In genomic region chr20:25304025-25304549, GRCh38 we compare ENCODE assay signal across 18 cellular contexts. TPM values are rescaled to one million over a fixed set of nuclear protein-coding genes. Genes with fewer than 3 reads are reported as not detected.
DNase-seq lines count a peak whose midpoint lies in the region; ATAC-seq, FAIRE-seq and TF ChIP-seq lines count a peak whose summit lies in the region.
"Had no signal": no experiment of that assay in that cellular context is flagged by ENCODE, and none has a peak within 500 bp of the region (broad histone marks: within the 10 kb centered on the region; RNA-seq: fewer than 3 reads in every experiment).

No MANE protein-coding gene starts in this region.

- H4K20me1 ChIP-seq in HepG2 (ENCODE audit: insufficient read depth, low read length) (no peaks in the 10 kb centered on the region), GM12878 (ENCODE audit: control insufficient read depth, insufficient read depth) (no peaks in the 10 kb centered on the region)

- no peaks in the 10 kb centered on the region for H3K9me3 Mint-ChIP-seq in activated naive CD4-positive, alpha-beta T cell treated with anti-CD3 and anti-CD28 coated beads, Interleukin-2, amount 50 U/mL, for 72 hours

- H3K9me3 ChIP-seq in HepG2 (ENCODE audit: low read length): no peaks in the 10 kb centered on the region
- no peaks in the 10 kb centered on the region for H3K9me3 ChIP-seq in right lobe of liver
- no peaks in the 10 kb centered on the region for H3K9me3 ChIP-seq in GM12878 (replicated peaks; ENCODE audit: control insufficient read depth, insufficient read depth, low read length)
- H3K9me3 ChIP-seq: BLaER1 treated with 17β-estradiol and CSF1 and Interleukin-3, amounts not matched to agents 10 nM and 100 nM had no signal

- TF ChIP-seq POLR2A in HepG2 (IDR thresholded peaks at IDR 0.05; ENCODE audit: insufficient read depth in 1 of 2, low read depth in 2 of 2, low read length in 2 of 2) (no peak), right lobe of liver (IDR thresholded peaks at IDR 0.05) (no peak), GM12878 (IDR thresholded peaks at IDR 0.05; ENCODE audit: low read depth, low read length) (no peak)

- H3K4me2 ChIP-seq in HepG2 (ENCODE audit: low read depth, low read length): no peak overlapping the region
- H3K4me2 ChIP-seq in GM12878 (ENCODE audit: control insufficient read depth, insufficient read depth): no peak overlapping the region
- H3K4me2 ChIP-seq: BLaER1 treated with 17β-estradiol and CSF1 and Interleukin-3, amounts not matched to agents 10 nM and 100 nM had no signal

- in situ Hi-C loops in HepG2 (cut with HindIII; ENCODE audit: extremely low pct_ligation_motif_present, low pct_unique_long_range_greater_than_20kb): loop anchor here (25.0 kb wide), 1 partner anchor 358 kb away; no protein-coding TSS in a partner anchor
- in situ Hi-C loops in GM12878 (cut with MboI): no loop called here

- no TSS peak for BruUV-seq in HepG2 (replicated peaks; lab: Mats Ljungman, UMichigan)
- TSS peak; percentile 38 for BruUV-seq in GM12878 (replicated peaks; lab: Mats Ljungman, UMichigan)

- no peaks in the 10 kb centered on the region for H3K79me2 ChIP-seq in HepG2 (ENCODE audit: insufficient read depth, low read length)
- H3K79me2 ChIP-seq in GM12878 (ENCODE audit: control insufficient read depth, insufficient read depth, low read length): no peaks in the 10 kb centered on the region

- H3K4me1 ChIP-seq in HepG2 (ENCODE audit: insufficient read depth, low read length) (peaks cover 23% of the 10 kb centered on the region), right lobe of liver (peaks cover 0 to 9% (median 0%) of the 10 kb centered on the region in 4 donors), GM12878 (ENCODE audit: control insufficient read depth, insufficient read depth, low read length) (peaks cover 11% of the 10 kb centered on the region; the same call in 1 of the 2 replicates)

- RAD21 ChIA-PET in GM12878 (lab: Charles Lee; ENCODE audit: unreplicated experiment): interaction anchor here (1.6 kb wide), 1 partner anchor 95 kb away, joined by 7 read pairs; no protein-coding TSS in a partner anchor

- SMC1A ChIA-PET in GM12878 (lab: Charles Lee; ENCODE audit: uncharacterized antibody, unreplicated experiment): interaction anchor here (1.1 kb wide), 1 partner anchor 94 kb away, joined by 3 read pairs; no protein-coding TSS in a partner anchor

- TF ChIP-seq EP300 in HepG2 (IDR thresholded peaks at IDR 0.05; ENCODE audit: low read depth in 2 of 2, low read length in 2 of 2) (no peak), HepG2 (CRISPR knock-in tag; IDR thresholded peaks at IDR 0.05; ENCODE audit: borderline replicate concordance) (no peak), GM12878 (IDR thresholded peaks at IDR 0.05; ENCODE audit: borderline replicate concordance in 1 of 2, control insufficient read depth in 1 of 2, low read depth in 2 of 2, low read length in 2 of 2) (no peak)

- TF ChIP-seq RAD21 in HepG2 (CRISPR knock-in tag; IDR thresholded peaks at IDR 0.05) (no peak), GM12878 (IDR thresholded peaks at IDR 0.05; ENCODE audit: insufficient read depth, low read depth, low read length) (no peak)

- POLR2A ChIA-PET in HepG2 (lab: Yijun Ruan, JAX): no interaction called here
- POLR2A ChIA-PET in GM12878 (lab: Charles Lee): interaction anchor here (0.5 kb wide), 1 partner anchor 115 kb away, joined by 5 read pairs; no protein-coding TSS in a partner anchor

- H3K36me3 ChIP-seq in HepG2 (replicated peaks in 1 of 2; ENCODE audit: control insufficient read depth in 1 of 2, insufficient read depth in 2 of 2, low read length in 2 of 2) (peaks cover 31 to 34% of the 10 kb centered on the region in 2 experiments), right lobe of liver (peaks cover 0 to 3% (median 0%) of the 10 kb centered on the region in 4 donors), GM12878 (ENCODE audit: control insufficient read depth in 2 of 2, insufficient read depth in 2 of 2, low read length in 1 of 2) (peaks cover 12 to 27% of the 10 kb centered on the region in 2 experiments; a peak in 3 of 4 replicates), H7 (replicated peaks; ENCODE audit: control insufficient read depth, insufficient read depth, low read length) (peaks cover 12% of the 10 kb centered on the region)

- H2AFZ ChIP-seq in HepG2 (ENCODE audit: low read length) (no peak overlapping the region), GM12878 (ENCODE audit: control insufficient read depth, low read depth, low read length) (no peak overlapping the region)

- no peak overlapping the region for H3K9ac ChIP-seq in HepG2 (ENCODE audit: insufficient read depth, low read depth, low read length)
- no peak overlapping the region for H3K9ac ChIP-seq in GM12878 (ENCODE audit: control insufficient read depth, insufficient read depth, low read length)
- H3K9ac ChIP-seq: BLaER1 treated with 17β-estradiol and CSF1 and Interleukin-3, amounts not matched to agents 10 nM and 100 nM had no signal

- CTCF ChIA-PET in HepG2 (lab: Yijun Ruan, JAX; ENCODE audit: low intra/inter-chr PET ratio, low total read pairs): interaction anchor here (1.5 kb wide), 1 partner anchor 95 kb away, joined by 3 read pairs; no protein-coding TSS in a partner anchor
- CTCF ChIA-PET in GM12878 (lab: Yijun Ruan, JAX): interaction anchor here (1.7 to 2.1 kb wide), 2 partner anchors 9 to 94 kb away, joined by 7 to 15 read pairs; no protein-coding TSS in a partner anchor

- FAIRE-seq in HepG2 (lab: Jason Lieb, UNC) (no peak), GM12878 (lab: Jason Lieb, UNC) (no peak)
- FAIRE-seq: GM12891, GM19239, H1 had no signal

- H3K4me3 ChIP-seq in HepG2 (replicated peaks in 1 of 3; ENCODE audit: insufficient read depth in 1 of 3, low read depth in 2 of 3, low read length in 3 of 3) (no peak overlapping the region), right lobe of liver (no peak overlapping the region), GM12878 (no peak overlapping the region), H7 (ENCODE audit: insufficient read depth, low read depth, low read length) (no peak overlapping the region)
- H3K4me3 ChIP-seq: BLaER1 treated with 17β-estradiol and CSF1 and Interleukin-3, amounts not matched to agents 10 nM and 100 nM had no signal

- TF ChIP-seq CTCF in HepG2 (CRISPR knock-in tag; IDR thresholded peaks at IDR 0.05): no peak
- TF ChIP-seq CTCF in right lobe of liver (IDR thresholded peaks at IDR 0.05): no peak
- no peak for TF ChIP-seq CTCF in GM12878 (IDR thresholded peaks at IDR 0.05 in 2 of 3, conservative IDR thresholded peaks at IDR 0.05 in 1 of 3; ENCODE audit: control insufficient read depth in 2 of 3, extremely low read depth in 1 of 3, insufficient read depth in 1 of 3, low read depth in 3 of 3, low read length in 3 of 3)

- WGBS in HepG2 (ENCODE audit: low lambda C conversion rate): 96% methylated on average over 6 of the region's 11 CpGs
- WGBS in right lobe of liver (ENCODE audit: insufficient coverage, low coverage, low lambda C conversion rate, missing lambda C conversion rate): 17% methylated on average over 1 of the region's 11 CpGs
- WGBS in GM12878 (ENCODE audit: insufficient coverage, insufficient replicate concordance, low lambda C conversion rate, missing lambda C conversion rate): 70% methylated on average over 11 of the region's 11 CpGs

- H3K27me3 ChIP-seq in HepG2 (ENCODE audit: control insufficient read depth in 1 of 2, insufficient read depth in 2 of 2, low read length in 2 of 2) (no peaks in the 10 kb centered on the region), right lobe of liver (no peaks in the 10 kb centered on the region), GM12878 (replicated peaks in 1 of 2; ENCODE audit: control insufficient read depth in 2 of 2, insufficient read depth in 2 of 2, low read length in 1 of 2) (no peaks in the 10 kb centered on the region), H7 (ENCODE audit: control insufficient read depth, insufficient read depth, low read length) (no peaks in the 10 kb centered on the region)
- H3K27me3 ChIP-seq: BLaER1 treated with 17β-estradiol and CSF1 and Interleukin-3, amounts not matched to agents 10 nM and 100 nM had no signal

- no peaks in the 10 kb centered on the region for H3K36me3 Mint-ChIP-seq in activated naive CD4-positive, alpha-beta T cell treated with anti-CD3 and anti-CD28 coated beads, Interleukin-2, amount 50 U/mL, for 72 hours

- intact Hi-C loops in HepG2 (cut with micrococcal nuclease; ENCODE audit: unreplicated experiment): no loop called here
- intact Hi-C loops in right lobe of liver (cut with DNase I): loop anchor here in 1 of 2 donors (10.0 kb wide), 1 partner anchor 91 kb away; the partner anchor contains the start of gene ABHD12
- intact Hi-C loops in GM12878 (cut with micrococcal nuclease; ENCODE audit: unreplicated experiment): no loop called here

- H3K27ac ChIP-seq in HepG2 (ENCODE audit: extremely low read length, insufficient read depth, low read length) (no peak overlapping the region), right lobe of liver (no peak overlapping the region), GM12878 (ENCODE audit: control insufficient read depth, insufficient read depth) (0 out of 2 replicates have a peak overlapping the region, but pooled peaks have one; percentile 39)
- H3K27ac ChIP-seq: 22Rv1, HL-60 had no signal

- DNase-seq in activated naive CD4-positive, alpha-beta T cell treated with anti-CD3 and anti-CD28 coated beads, Interleukin-2, amount 50 U/mL, for 72 hours (ENCODE audit: low spot score in 2 of 2): no peak
- no peak for DNase-seq in activated naive CD4-positive, alpha-beta T cell treated with Interleukin-2 at 50 U/mL for 16 hours
- no peak for DNase-seq in HepG2 (ENCODE audit: low spot score)
- no peak for DNase-seq in right lobe of liver
- no peak for DNase-seq in GM12878 (ENCODE audit: low read depth, low spot score)
- DNase-seq in germinal center (ENCODE audit: low spot score): no peak
- no peak for DNase-seq in H7
- DNase-seq: ACHN; CD4-positive, CD25-positive, alpha-beta regulatory T cell; DMS79; HCEC 1CT had no signal

- no peak for ATAC-seq in activated naive CD4-positive, alpha-beta T cell treated with anti-CD3 and anti-CD28 coated beads, Interleukin-2, amount 50 U/mL, for 72 hours
- ATAC-seq in HepG2 (no peak), right lobe of liver (no peak), GM12878 (peak; percentile 52), HG03442 (IDR thresholded peaks at IDR 0.05; ENCODE audit: unreplicated experiment) (no peak)

- peak overlapping the region; percentile 61 to 72 for H3K27ac Mint-ChIP-seq in activated naive CD4-positive, alpha-beta T cell treated with anti-CD3 and anti-CD28 coated beads, Interleukin-2, amount 50 U/mL, for 72 hours

RNA-seq across cellular contexts. Expression of gene PYGB, which starts 56.2 kb away (rescaled TPM):
- total RNA-seq in activated naive CD4-positive, alpha-beta T cell treated with anti-CD3 and anti-CD28 coated beads, Interleukin-2, amount 50 U/mL, for 72 hours: 10 to 100 TPM; 19.1 to 30.8 TPM
- total RNA-seq in HepG2 (2016; rRNA removed; fragmentation: Illumina TruSeq; extraction: Trizol) (82.0 and 86.3 TPM in 2 replicates), right lobe of liver (10 to 100 TPM in 3 of 6 experiments, 1 to 10 TPM in 3; 6.6 to 27.4 (median 13.2) TPM), GM12878 (2014; rRNA removed) (24.6 and 27.4 TPM in 2 replicates), GM12878 (2014; rRNA removed; fragmentation: Illumina TruSeq; extraction: Trizol) (14.2 and 16.1 TPM in 2 replicates), GM12878 (2021) (31.0 and 33.5 TPM in 2 replicates)
- total RNA-seq in HepG2 (2016; cell fraction: cytosol; rRNA removed; fragmentation: Illumina TruSeq; extraction: Trizol; ENCODE audit: low read depth): 5.4 and 6.5 TPM in 2 replicates
- total RNA-seq in HepG2 (2016; cell fraction: insoluble cytoplasmic fraction; rRNA removed; fragmentation: Illumina TruSeq; extraction: Trizol): 69.1 and 89.6 TPM in 2 replicates
- 18.0 and 19.5 TPM in 2 replicates for total RNA-seq in HepG2 (2016; cell fraction: membrane; rRNA removed; fragmentation: Illumina TruSeq; extraction: Trizol)
- total RNA-seq in HepG2 (2016; cell fraction: nucleus; rRNA removed; fragmentation: Illumina TruSeq; extraction: Trizol): 59.8 and 63.0 TPM in 2 replicates
- polyA plus RNA-seq in HepG2 (2011; rRNA removed) (24.2 and 37.5 TPM in 2 replicates), GM12878 (2011; rRNA removed) (6.1 and 11.9 TPM in 2 replicates), GM12878 (2014; fragmentation: Illumina TruSeq; extraction: Trizol) (8.0 and 17.4 TPM in 2 replicates), GM12878 (2014; fragmentation: Nextera tagmentation; extraction: Ambion mirVana) (1 to 10 TPM in 1 of 2 experiments, under 1 TPM in 1; 0.34 to 1.3 TPM), GM12878 (2014; rRNA removed) (26.2 and 31.8 TPM in 2 replicates), GM12878 (2016; fragmentation: Nextera tagmentation; extraction: Ambion mirVana) (10 to 100 TPM; 26.2 to 27.6 TPM)
- polyA plus RNA-seq in HepG2 (2011; cell fraction: cytosol; rRNA removed): 24.4 and 27.4 TPM in 2 replicates
- polyA plus RNA-seq in HepG2 (2011; cell fraction: nucleus; rRNA removed): 111 and 112 TPM in 2 replicates
- 26.9 and 46.5 TPM in 2 replicates for polyA plus RNA-seq in HepG2 (2012)
- 3.5 TPM in 2 replicates for polyA plus RNA-seq in HepG2 (2016; cell fraction: cytosol; fragmentation: Illumina TruSeq; extraction: Trizol; ENCODE audit: low read depth)
- 45.7 and 58.6 TPM in 2 replicates for polyA plus RNA-seq in HepG2 (2016; cell fraction: insoluble cytoplasmic fraction; fragmentation: Illumina TruSeq; extraction: Trizol; ENCODE audit: low read depth)
- polyA plus RNA-seq in HepG2 (2016; cell fraction: membrane; fragmentation: Illumina TruSeq; extraction: Trizol; ENCODE audit: low read depth): 7.2 and 9.8 TPM in 2 replicates
- 79.7 and 85.5 TPM in 2 replicates for polyA plus RNA-seq in HepG2 (2016; cell fraction: nucleus; fragmentation: Illumina TruSeq; extraction: Trizol; ENCODE audit: insufficient read depth, low read depth)
- 26.5 and 80.5 TPM in 2 replicates for polyA minus RNA-seq in HepG2 (2011; rRNA and poly(A)+ RNA removed; ENCODE audit: low replicate concordance)
- 36.1 and 38.1 TPM in 2 replicates for polyA minus RNA-seq in HepG2 (2011; cell fraction: cytosol; rRNA and poly(A)+ RNA removed)
- polyA minus RNA-seq in HepG2 (2011; cell fraction: nucleus; rRNA and poly(A)+ RNA removed): 27.9 and 31.3 TPM in 2 replicates
- total RNA-seq in GM12878 (2013; cell fraction: nucleolus; rRNA removed): 20.7 and 24.5 TPM in 2 replicates
- 7.2 TPM for polyA plus RNA-seq in GM12878 (2011; ENCODE audit: low read depth)
- polyA plus RNA-seq in GM12878 (2011; cell fraction: cytosol; rRNA removed): 13.5 and 17.8 TPM in 2 replicates
- 43.6 and 56.0 TPM in 2 replicates for polyA plus RNA-seq in GM12878 (2011; cell fraction: nucleus; rRNA removed)
- 16.2 and 16.9 TPM in 2 replicates for polyA plus RNA-seq in GM12878 (2012)
- polyA minus RNA-seq in GM12878 (2011; rRNA and poly(A)+ RNA removed): 12.4 and 20.2 TPM in 2 replicates
- 8.2 and 9.7 TPM in 2 replicates for polyA minus RNA-seq in GM12878 (2011; cell fraction: cytosol; rRNA and poly(A)+ RNA removed)
- polyA minus RNA-seq in GM12878 (2011; cell fraction: nucleus; rRNA and poly(A)+ RNA removed): 9.7 and 15.8 TPM in 2 replicates
- total RNA-seq in H7 (2014; rRNA removed; shearing (Covaris generic)): 52.0 and 57.1 TPM in 2 replicates
